Comparison of ENCODE assay signal across 24 cellular contexts in genomic region chr15:83457149-83457548, GRCh38. TPM values are rescaled to one million over a fixed set of nuclear protein-coding genes. Genes with fewer than 3 reads are reported as not detected.
"Had no signal": no experiment of that assay in that cellular context is flagged by ENCODE, and none has a peak within 500 bp of the region (broad histone marks: within the 10 kb centered on the region; RNA-seq: fewer than 3 reads in every experiment).

No MANE protein-coding gene starts in this region.

- H3K27ac ChIP-seq: colonic mucosa, foreskin keratinocyte, spleen, testis, tibial nerve had no signal

- H3K36me3 ChIP-seq: colonic mucosa, spleen, tibial nerve had no signal

- ATAC-seq: foreskin keratinocyte; left colon; left ventricle myocardium superior; naive thymus-derived CD4-positive, alpha-beta T cell; sciatic nerve; stimulated activated naive B cell treated with anti-CD40 and anti-IgM and Interleukin-4, amounts not matched to agents 10 μg/mL and 1 μg/mL and 100 μg/mL, for 72 hours; stimulated activated naive CD8-positive, alpha-beta T cell treated with anti-CD3 and anti-CD28 coated beads, Interleukin-15, amount 100 ng/mL, for 72 hours had no signal

- H3K4me1 ChIP-seq: colonic mucosa, foreskin keratinocyte, spleen, testis, tibial nerve had no signal

- H3K9me3 ChIP-seq: colonic mucosa, spleen, testis, tibial nerve had no signal

- H3K27me3 ChIP-seq: colonic mucosa, testis, tibial nerve had no signal

- FAIRE-seq: endometrium, kidney had no signal

- H3K4me3 ChIP-seq: colonic mucosa, lung, spleen, testis, tibial nerve had no signal

- DNase-seq: colonic mucosa; dermis blood vessel endothelial cell; effector CD4-positive, alpha-beta T cell; foreskin keratinocyte; kidney; left colon; left ventricle myocardium superior; naive thymus-derived CD4-positive, alpha-beta T cell; posterior cingulate gyrus; spleen; stimulated activated CD4-positive, alpha-beta T cell treated with anti-CD3 and anti-CD28 coated beads, Interleukin-15, amount 100 ng/mL, for 24 hours; stimulated activated CD4-positive, alpha-beta T cell treated with anti-CD3 and anti-CD28 coated beads, Interleukin-2, amount 100 ng/mL, for 24 hours; stimulated activated CD4-positive, alpha-beta T cell treated with anti-CD3 and anti-CD28 coated beads, Interleukin-4, amount 100 ng/mL, for 4 hours; stimulated activated naive B cell treated with anti-CD40 and anti-IgM and Interleukin-4, amounts not matched to agents 10 μg/mL and 1 μg/mL and 100 μg/mL, for 72 hours; stimulated activated naive CD8-positive, alpha-beta T cell treated with anti-CD3 and anti-CD28 coated beads, Interleukin-15, amount 100 ng/mL, for 72 hours; testis had no signal

RNA-seq across cellular contexts. Expression of gene SH3GL3, which starts 10.0 kb away (rescaled TPM):
- total RNA-seq: colonic mucosa; dermis blood vessel endothelial cell; left ventricle myocardium superior; mesenteric fat pad; mononuclear cell; naive thymus-derived CD4-positive, alpha-beta T cell; osteocyte; spleen; subcutaneous adipose tissue had no signal
- polyA plus RNA-seq: naive thymus-derived CD4-positive, alpha-beta T cell had no signal
